In the genomic region with DNA sequence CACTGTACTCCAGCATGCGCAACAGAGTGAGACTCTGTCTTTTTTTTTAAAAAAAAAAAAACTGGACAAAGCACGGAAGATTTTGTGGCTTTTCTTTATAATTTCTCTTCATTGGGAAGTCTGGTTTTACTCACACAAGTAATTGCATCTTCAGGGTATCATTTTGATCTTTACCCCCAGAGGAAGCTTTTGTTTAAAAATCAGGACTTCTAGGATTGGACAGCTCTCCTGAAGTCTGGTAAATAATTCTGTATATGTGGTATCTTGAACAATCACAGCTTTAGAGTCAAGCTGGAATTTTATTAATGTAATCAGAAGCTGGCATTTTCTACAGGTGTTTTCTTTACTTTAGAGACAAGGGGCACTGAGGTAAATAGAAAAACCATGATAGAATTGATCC, we compare ENCODE assay signal across 29 cellular contexts.
"Had no signal": no experiment of that assay in that cellular context is flagged by ENCODE, and none has a peak within 500 bp of the region (broad histone marks: within the 10 kb centered on the region; RNA-seq: fewer than 3 reads in every experiment).

No MANE protein-coding gene starts in this region.

- H3K4me3 ChIP-seq: adrenal gland, breast epithelium, Peyer's patch, SJSA1 had no signal

- ATAC-seq: activated T-helper 17 cell treated with anti-CD3 and anti-CD28 coated beads, Interleukin-2, amount 50 U/mL, for 72 hours; T-cell had no signal

- H3K4me1 ChIP-seq: adrenal gland, breast epithelium, Peyer's patch had no signal

- H3K27ac Mint-ChIP-seq: activated CD4-positive, alpha-beta memory T cell treated with anti-CD3 and anti-CD28 coated beads for 36 hours; activated CD4-positive, alpha-beta T cell treated with anti-CD3 and anti-CD28 coated beads, Interleukin-2, amount 10 ng/mL, durations not matched to agents 7 days and 5 days; activated naive CD4-positive, alpha-beta T cell treated with anti-CD3 and anti-CD28 coated beads, Interleukin-2, amount 10 ng/mL, durations not matched to agents 7 days and 5 days; activated naive CD8-positive, alpha-beta T cell treated with anti-CD3 and anti-CD28 coated beads for 36 hours; activated T-helper 17 cell treated with anti-CD3 and anti-CD28 coated beads, Interleukin-2, amount 50 U/mL, for 72 hours; T-cell had no signal

- H3K4me1 Mint-ChIP-seq: activated CD4-positive, alpha-beta T cell treated with anti-CD3 and anti-CD28 coated beads, Interleukin-2, amount 10 ng/mL, durations not matched to agents 7 days and 5 days; activated naive CD4-positive, alpha-beta T cell treated with anti-CD3 and anti-CD28 coated beads, Interleukin-2, amount 10 ng/mL, durations not matched to agents 7 days and 5 days; activated naive CD8-positive, alpha-beta T cell treated with anti-CD3 and anti-CD28 coated beads for 36 hours; activated T-helper 17 cell treated with anti-CD3 and anti-CD28 coated beads, Interleukin-2, amount 50 U/mL, for 72 hours; T-cell had no signal

- H3K36me3 ChIP-seq: adrenal gland, breast epithelium, Peyer's patch, SJSA1 had no signal

- FAIRE-seq: TTC549 had no signal

- H3K27me3 ChIP-seq: adrenal gland, breast epithelium, Peyer's patch, SJSA1 had no signal

- H3K9me3 Mint-ChIP-seq: activated CD4-positive, alpha-beta memory T cell treated with anti-CD3 and anti-CD28 coated beads for 36 hours; activated CD4-positive, alpha-beta T cell treated with anti-CD3 and anti-CD28 coated beads, Interleukin-2, amount 10 ng/mL, durations not matched to agents 7 days and 5 days; activated naive CD4-positive, alpha-beta T cell treated with anti-CD3 and anti-CD28 coated beads, Interleukin-2, amount 10 ng/mL, durations not matched to agents 7 days and 5 days; activated naive CD8-positive, alpha-beta T cell treated with anti-CD3 and anti-CD28 coated beads for 36 hours; activated T-helper 17 cell treated with anti-CD3 and anti-CD28 coated beads, Interleukin-2, amount 50 U/mL, for 72 hours; T-cell had no signal

- H3K27me3 Mint-ChIP-seq: activated naive CD4-positive, alpha-beta T cell treated with anti-CD3 and anti-CD28 coated beads, Interleukin-2, amount 10 ng/mL, durations not matched to agents 7 days and 5 days; activated T-helper 17 cell treated with anti-CD3 and anti-CD28 coated beads, Interleukin-2, amount 50 U/mL, for 72 hours had no signal

- H3K36me3 Mint-ChIP-seq: activated CD4-positive, alpha-beta memory T cell treated with anti-CD3 and anti-CD28 coated beads for 36 hours; activated naive CD4-positive, alpha-beta T cell treated with anti-CD3 and anti-CD28 coated beads, Interleukin-2, amount 10 ng/mL, durations not matched to agents 7 days and 5 days; activated naive CD8-positive, alpha-beta T cell treated with anti-CD3 and anti-CD28 coated beads for 36 hours; T-cell had no signal

- H3K4me3 Mint-ChIP-seq: activated CD4-positive, alpha-beta memory T cell treated with anti-CD3 and anti-CD28 coated beads for 36 hours; activated CD4-positive, alpha-beta T cell treated with anti-CD3 and anti-CD28 coated beads, Interleukin-2, amount 10 ng/mL, durations not matched to agents 7 days and 5 days; activated naive CD4-positive, alpha-beta T cell treated with anti-CD3 and anti-CD28 coated beads, Interleukin-2, amount 10 ng/mL, durations not matched to agents 7 days and 5 days; activated naive CD8-positive, alpha-beta T cell treated with anti-CD3 and anti-CD28 coated beads for 36 hours; activated T-helper 17 cell treated with anti-CD3 and anti-CD28 coated beads, Interleukin-2, amount 50 U/mL, for 72 hours; T-cell had no signal

- H3K27ac ChIP-seq: adrenal gland, breast epithelium, Peyer's patch, RWPE1, SJSA1, VCaP had no signal

- H3K9me3 ChIP-seq: adrenal gland, breast epithelium, Peyer's patch, SJSA1 had no signal

- DNase-seq: activated CD4-positive, alpha-beta memory T cell treated with anti-CD3 and anti-CD28 coated beads for 36 hours; activated CD4-positive, alpha-beta T cell treated with anti-CD3 and anti-CD28 coated beads, Interleukin-2, amount 10 ng/mL, durations not matched to agents 7 days and 5 days; activated CD4-positive, CD25-positive, alpha-beta regulatory T cell; activated gamma-delta T cell; activated naive CD4-positive, alpha-beta T cell treated with anti-CD3 and anti-CD28 coated beads, Interleukin-2, amount 10 ng/mL, durations not matched to agents 7 days and 5 days; activated naive CD8-positive, alpha-beta T cell treated with anti-CD3 and anti-CD28 coated beads for 36 hours; activated T-cell treated with anti-CD3 and anti-CD28 coated beads for 4 hours; activated T-cell treated with anti-CD3 and anti-CD28 coated beads, Interleukin-2, amount 50 U/mL, for 48 hours; adrenal gland; central memory CD4-positive, alpha-beta T cell; cortex of kidney; NCI-H1092; NCI-H1417; NCI-H1930; NCI-H2171; NCI-H226; NCI-H526 treated with DMSO at 0.1 percent for 48 hours; NCI-H82; Peyer's patch; Right ventricle myocardium superior; T-cell; T-helper 2 cell; T1000 had no signal
